1 cellular context compared by ENCODE assay signal in genomic region chr4:83034630-83035494, GRCh38.
TF ChIP-seq lines count a peak whose summit lies in the region.

TSS of gene COPS4 (plus strand) at chr4:83035183. CDS start at chr4:83035225, 42 bp downstream.

TF ChIP-seq in K562, 482 proteins besides CTCF, POLR2A, EP300 and RAD21 (continued from another document and continues in another):
- peak; percentile 93 for TF ChIP-seq ZBTB40 (IDR thresholded peaks at IDR 0.05)
- no peak for TF ChIP-seq ZBTB40 (CRISPR knock-in tag; IDR thresholded peaks at IDR 0.05)
- TF ChIP-seq, protein P1, sequence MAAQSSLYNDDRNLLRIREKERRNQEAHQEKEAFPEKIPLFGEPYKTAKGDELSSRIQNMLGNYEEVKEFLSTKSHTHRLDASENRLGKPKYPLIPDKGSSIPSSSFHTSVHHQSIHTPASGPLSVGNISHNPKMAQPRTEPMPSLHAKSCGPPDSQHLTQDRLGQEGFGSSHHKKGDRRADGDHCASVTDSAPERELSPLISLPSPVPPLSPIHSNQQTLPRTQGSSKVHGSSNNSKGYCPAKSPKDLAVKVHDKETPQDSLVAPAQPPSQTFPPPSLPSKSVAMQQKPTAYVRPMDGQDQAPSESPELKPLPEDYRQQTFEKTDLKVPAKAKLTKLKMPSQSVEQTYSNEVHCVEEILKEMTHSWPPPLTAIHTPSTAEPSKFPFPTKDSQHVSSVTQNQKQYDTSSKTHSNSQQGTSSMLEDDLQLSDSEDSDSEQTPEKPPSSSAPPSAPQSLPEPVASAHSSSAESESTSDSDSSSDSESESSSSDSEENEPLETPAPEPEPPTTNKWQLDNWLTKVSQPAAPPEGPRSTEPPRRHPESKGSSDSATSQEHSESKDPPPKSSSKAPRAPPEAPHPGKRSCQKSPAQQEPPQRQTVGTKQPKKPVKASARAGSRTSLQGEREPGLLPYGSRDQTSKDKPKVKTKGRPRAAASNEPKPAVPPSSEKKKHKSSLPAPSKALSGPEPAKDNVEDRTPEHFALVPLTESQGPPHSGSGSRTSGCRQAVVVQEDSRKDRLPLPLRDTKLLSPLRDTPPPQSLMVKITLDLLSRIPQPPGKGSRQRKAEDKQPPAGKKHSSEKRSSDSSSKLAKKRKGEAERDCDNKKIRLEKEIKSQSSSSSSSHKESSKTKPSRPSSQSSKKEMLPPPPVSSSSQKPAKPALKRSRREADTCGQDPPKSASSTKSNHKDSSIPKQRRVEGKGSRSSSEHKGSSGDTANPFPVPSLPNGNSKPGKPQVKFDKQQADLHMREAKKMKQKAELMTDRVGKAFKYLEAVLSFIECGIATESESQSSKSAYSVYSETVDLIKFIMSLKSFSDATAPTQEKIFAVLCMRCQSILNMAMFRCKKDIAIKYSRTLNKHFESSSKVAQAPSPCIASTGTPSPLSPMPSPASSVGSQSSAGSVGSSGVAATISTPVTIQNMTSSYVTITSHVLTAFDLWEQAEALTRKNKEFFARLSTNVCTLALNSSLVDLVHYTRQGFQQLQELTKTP (IDR thresholded peaks at IDR 0.05; ENCODE audit: low read depth in 1 of 2, partially characterized antibody in 2 of 2), result peak; percentile 67 to 81
- peak; percentile 78 for TF ChIP-seq FOS (IDR thresholded peaks at IDR 0.05; ENCODE audit: extremely low read depth, insufficient read length)
- no peak for TF ChIP-seq TGIF2 (CRISPR knock-in tag; IDR thresholded peaks at IDR 0.05)
- peak; percentile 90 for TF ChIP-seq L3MBTL2 (IDR thresholded peaks at IDR 0.05)
- peak; percentile 68; the same call in 1 of the 2 replicates for TF ChIP-seq ZC3H11A (IDR thresholded peaks at IDR 0.05; ENCODE audit: low read depth, low read length)
- no peak for TF ChIP-seq ZNF253 (CRISPR knock-in tag; conservative IDR thresholded peaks at IDR 0.05)
- TF ChIP-seq DACH1 (IDR thresholded peaks at IDR 0.05; ENCODE audit: partially characterized antibody), result peak; percentile 54
- TF ChIP-seq, protein P2, sequence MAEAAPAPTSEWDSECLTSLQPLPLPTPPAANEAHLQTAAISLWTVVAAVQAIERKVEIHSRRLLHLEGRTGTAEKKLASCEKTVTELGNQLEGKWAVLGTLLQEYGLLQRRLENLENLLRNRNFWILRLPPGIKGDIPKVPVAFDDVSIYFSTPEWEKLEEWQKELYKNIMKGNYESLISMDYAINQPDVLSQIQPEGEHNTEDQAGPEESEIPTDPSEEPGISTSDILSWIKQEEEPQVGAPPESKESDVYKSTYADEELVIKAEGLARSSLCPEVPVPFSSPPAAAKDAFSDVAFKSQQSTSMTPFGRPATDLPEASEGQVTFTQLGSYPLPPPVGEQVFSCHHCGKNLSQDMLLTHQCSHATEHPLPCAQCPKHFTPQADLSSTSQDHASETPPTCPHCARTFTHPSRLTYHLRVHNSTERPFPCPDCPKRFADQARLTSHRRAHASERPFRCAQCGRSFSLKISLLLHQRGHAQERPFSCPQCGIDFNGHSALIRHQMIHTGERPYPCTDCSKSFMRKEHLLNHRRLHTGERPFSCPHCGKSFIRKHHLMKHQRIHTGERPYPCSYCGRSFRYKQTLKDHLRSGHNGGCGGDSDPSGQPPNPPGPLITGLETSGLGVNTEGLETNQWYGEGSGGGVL (CRISPR knock-in tag; IDR thresholded peaks at IDR 0.05), result no peak
- TF ChIP-seq ZNF197 (CRISPR knock-in tag; IDR thresholded peaks at IDR 0.05; ENCODE audit: low read depth), result peak; percentile 80; the same call in 1 of the 2 replicates
- TF ChIP-seq HCFC1 (IDR thresholded peaks at IDR 0.05; ENCODE audit: low read depth, low read length), result peak; percentile 81
- TF ChIP-seq GABPB1 (CRISPR knock-in tag; IDR thresholded peaks at IDR 0.05), result peak; percentile 93
- no peak for TF ChIP-seq PURB (CRISPR knock-in tag; IDR thresholded peaks at IDR 0.05; ENCODE audit: low read depth)
- TF ChIP-seq, protein P3, sequence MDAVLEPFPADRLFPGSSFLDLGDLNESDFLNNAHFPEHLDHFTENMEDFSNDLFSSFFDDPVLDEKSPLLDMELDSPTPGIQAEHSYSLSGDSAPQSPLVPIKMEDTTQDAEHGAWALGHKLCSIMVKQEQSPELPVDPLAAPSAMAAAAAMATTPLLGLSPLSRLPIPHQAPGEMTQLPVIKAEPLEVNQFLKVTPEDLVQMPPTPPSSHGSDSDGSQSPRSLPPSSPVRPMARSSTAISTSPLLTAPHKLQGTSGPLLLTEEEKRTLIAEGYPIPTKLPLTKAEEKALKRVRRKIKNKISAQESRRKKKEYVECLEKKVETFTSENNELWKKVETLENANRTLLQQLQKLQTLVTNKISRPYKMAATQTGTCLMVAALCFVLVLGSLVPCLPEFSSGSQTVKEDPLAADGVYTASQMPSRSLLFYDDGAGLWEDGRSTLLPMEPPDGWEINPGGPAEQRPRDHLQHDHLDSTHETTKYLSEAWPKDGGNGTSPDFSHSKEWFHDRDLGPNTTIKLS (IDR thresholded peaks at IDR 0.05; ENCODE audit: borderline replicate concordance, low read depth), result peak; percentile 91
- no peak for TF ChIP-seq HDAC8 (tag; IDR thresholded peaks at IDR 0.05)
- no peak for TF ChIP-seq HNRNPL (IDR thresholded peaks at IDR 0.05; ENCODE audit: low read depth, low read length)
- TF ChIP-seq ZBTB7A (IDR thresholded peaks at IDR 0.05; ENCODE audit: borderline replicate concordance, control insufficient read depth, low read depth, low read length), result no peak
- TF ChIP-seq TAF7 (tag; IDR thresholded peaks at IDR 0.05), result peak; percentile 98
- no peak for TF ChIP-seq ZNF740 (CRISPR knock-in tag; IDR thresholded peaks at IDR 0.05)
- no peak for TF ChIP-seq ZNF740 (tag; IDR thresholded peaks at IDR 0.05)
- peak; percentile 88 for TF ChIP-seq DIDO1 (tag; IDR thresholded peaks at IDR 0.05; ENCODE audit: low read depth)
- TF ChIP-seq MTA1 (IDR thresholded peaks at IDR 0.05; ENCODE audit: borderline replicate concordance), result peak; percentile 64; the same call in 1 of the 2 replicates
- no peak; the same call in 1 of the 2 replicates for TF ChIP-seq POLR2AphosphoS2 (IDR thresholded peaks at IDR 0.05; ENCODE audit: low read length)
- peak; percentile 99 for TF ChIP-seq SP2 (IDR thresholded peaks at IDR 0.05; ENCODE audit: extremely low read depth, low read depth, low read length, poor library complexity, severe bottlenecking)
- no peak for TF ChIP-seq IRF2 (CRISPR knock-in tag; IDR thresholded peaks at IDR 0.05)
- TF ChIP-seq HEY1 (CRISPR knock-in tag; IDR thresholded peaks at IDR 0.05; ENCODE audit: borderline replicate concordance), result 0 out of 2 replicates have a peak, but pooled peaks have one; percentile 26
- no peak for TF ChIP-seq ZNF436 (CRISPR knock-in tag; IDR thresholded peaks at IDR 0.05)
- TF ChIP-seq TAF15 (IDR thresholded peaks at IDR 0.05; ENCODE audit: low read depth, low read length), result no peak
- TF ChIP-seq ZNF133 (CRISPR knock-in tag; IDR thresholded peaks at IDR 0.05), result no peak
- no peak for TF ChIP-seq RBM17 (IDR thresholded peaks at IDR 0.05; ENCODE audit: borderline replicate concordance, low read depth, low read length)
- 0 out of 2 replicates have a peak, but pooled peaks have one; percentile 2 for TF ChIP-seq SMC3 (conservative IDR thresholded peaks at IDR 0.05; ENCODE audit: insufficient read depth, low read depth, low read length)
- TF ChIP-seq ZNF512 (tag; IDR thresholded peaks at IDR 0.05), result no peak
- no peak for TF ChIP-seq SNRNP70 (optimal IDR thresholded peaks at IDR 0.05; ENCODE audit: low read depth, low read length)
- peak; percentile 93 for TF ChIP-seq NEUROD1 (IDR thresholded peaks at IDR 0.05; ENCODE audit: borderline replicate concordance, low read depth, low read length, partially characterized antibody)
- peak; percentile 85 for TF ChIP-seq SUPT5H (IDR thresholded peaks at IDR 0.05)
- peak; percentile 63 for TF ChIP-seq RB1 (IDR thresholded peaks at IDR 0.05; ENCODE audit: low read depth)
- peak; percentile 85 for TF ChIP-seq SIN3B (IDR thresholded peaks at IDR 0.05; ENCODE audit: low read depth)
- TF ChIP-seq, protein P4, sequence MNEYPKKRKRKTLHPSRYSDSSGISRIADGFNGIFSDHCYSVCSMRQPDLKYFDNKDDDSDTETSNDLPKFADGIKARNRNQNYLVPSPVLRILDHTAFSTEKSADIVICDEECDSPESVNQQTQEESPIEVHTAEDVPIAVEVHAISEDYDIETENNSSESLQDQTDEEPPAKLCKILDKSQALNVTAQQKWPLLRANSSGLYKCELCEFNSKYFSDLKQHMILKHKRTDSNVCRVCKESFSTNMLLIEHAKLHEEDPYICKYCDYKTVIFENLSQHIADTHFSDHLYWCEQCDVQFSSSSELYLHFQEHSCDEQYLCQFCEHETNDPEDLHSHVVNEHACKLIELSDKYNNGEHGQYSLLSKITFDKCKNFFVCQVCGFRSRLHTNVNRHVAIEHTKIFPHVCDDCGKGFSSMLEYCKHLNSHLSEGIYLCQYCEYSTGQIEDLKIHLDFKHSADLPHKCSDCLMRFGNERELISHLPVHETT (CRISPR knock-in tag; conservative IDR thresholded peaks at IDR 0.05 in 1 of 2, IDR thresholded peaks at IDR 0.05 in 1 of 2), result peak in 1 of 2 experiments; percentile 85; a peak in 2 of 4 replicates
- TF ChIP-seq CBX2 (IDR thresholded peaks at IDR 0.05; ENCODE audit: insufficient read depth, low read length, poor library complexity, severe bottlenecking), result no peak
- TF ChIP-seq SP1 (CRISPR knock-in tag; IDR thresholded peaks at IDR 0.05), result peak; percentile 98
